In the genomic region with DNA sequence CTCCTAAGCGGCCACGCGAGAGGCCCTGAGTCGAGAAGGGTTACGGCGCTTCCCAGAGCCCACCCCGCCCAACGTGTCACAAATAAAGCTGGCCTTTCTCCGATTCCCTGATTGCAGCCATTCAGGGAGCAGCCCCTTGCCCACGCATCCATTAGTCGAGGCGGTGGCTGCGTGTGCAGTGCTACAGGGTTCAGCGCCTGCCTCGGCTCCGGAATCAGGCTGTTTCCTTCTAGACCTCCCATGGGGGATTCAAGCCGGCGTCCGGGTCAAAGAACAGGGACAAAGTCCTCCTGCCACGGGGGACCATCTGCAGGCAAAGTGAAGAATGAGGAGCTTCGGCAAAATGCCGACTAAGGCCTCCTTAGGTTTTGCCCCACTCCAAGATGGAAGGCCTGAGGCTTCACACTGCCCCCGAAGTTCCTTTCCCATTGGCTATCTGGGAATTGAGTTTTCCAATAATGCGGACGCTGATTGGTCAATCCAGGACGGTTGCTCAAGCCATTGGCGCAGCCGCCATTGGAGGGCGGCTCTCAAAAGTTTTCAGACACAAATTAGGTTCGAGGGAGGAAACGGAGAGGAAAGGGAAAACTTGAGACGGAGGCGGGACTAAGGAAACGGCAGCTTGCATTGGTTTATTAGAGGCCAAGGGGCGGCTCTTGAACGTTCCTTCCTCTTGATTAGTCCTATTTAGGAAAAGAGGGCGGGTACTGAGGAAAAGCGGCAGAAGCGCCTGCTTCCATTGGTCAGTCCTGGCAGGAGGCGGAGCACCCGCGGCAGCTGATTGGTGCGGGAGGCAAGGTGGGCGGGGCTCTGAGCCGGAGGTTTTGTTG, we compare ENCODE assay signal across 1 cellular context.
TF ChIP-seq lines count a peak whose summit lies in the region.

No MANE protein-coding gene starts in this region.

TF ChIP-seq in HepG2, 621 proteins besides CTCF, POLR2A, EP300 and RAD21 (continued from another document and continues in another):
- TF ChIP-seq, protein P1, sequence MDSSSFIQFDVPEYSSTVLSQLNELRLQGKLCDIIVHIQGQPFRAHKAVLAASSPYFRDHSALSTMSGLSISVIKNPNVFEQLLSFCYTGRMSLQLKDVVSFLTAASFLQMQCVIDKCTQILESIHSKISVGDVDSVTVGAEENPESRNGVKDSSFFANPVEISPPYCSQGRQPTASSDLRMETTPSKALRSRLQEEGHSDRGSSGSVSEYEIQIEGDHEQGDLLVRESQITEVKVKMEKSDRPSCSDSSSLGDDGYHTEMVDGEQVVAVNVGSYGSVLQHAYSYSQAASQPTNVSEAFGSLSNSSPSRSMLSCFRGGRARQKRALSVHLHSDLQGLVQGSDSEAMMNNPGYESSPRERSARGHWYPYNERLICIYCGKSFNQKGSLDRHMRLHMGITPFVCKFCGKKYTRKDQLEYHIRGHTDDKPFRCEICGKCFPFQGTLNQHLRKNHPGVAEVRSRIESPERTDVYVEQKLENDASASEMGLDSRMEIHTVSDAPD (CRISPR knock-in tag; IDR thresholded peaks at IDR 0.05): no peak
- TF ChIP-seq RFX1 (IDR thresholded peaks at IDR 0.05) (peak; percentile 78; the same call in 1 of the 2 replicates), ETV5 (CRISPR knock-in tag; IDR thresholded peaks at IDR 0.05; ENCODE audit: borderline replicate concordance) (peak; percentile 46; the same call in 1 of the 2 replicates), ZNF713 (CRISPR knock-in tag; IDR thresholded peaks at IDR 0.05) (peak; percentile 83; the same call in 1 of the 2 replicates), ZNF224 (CRISPR knock-in tag; IDR thresholded peaks at IDR 0.05) (0 out of 2 replicates have a peak, but pooled peaks have one; percentile 51), ZBTB38 (CRISPR knock-in tag; IDR thresholded peaks at IDR 0.05) (peak; percentile 89; the same call in 1 of the 2 replicates), ZNF788 (CRISPR knock-in tag; IDR thresholded peaks at IDR 0.05; ENCODE audit: borderline replicate concordance) (peak; percentile 44; the same call in 1 of the 2 replicates), ZNF317 (CRISPR knock-in tag; IDR thresholded peaks at IDR 0.05) (0 out of 2 replicates have a peak, but pooled peaks have one; percentile 22), ISX (CRISPR knock-in tag; conservative IDR thresholded peaks at IDR 0.05) (no peak), ZNF3 (CRISPR knock-in tag; IDR thresholded peaks at IDR 0.05) (no peak), HES4 (CRISPR knock-in tag; IDR thresholded peaks at IDR 0.05; ENCODE audit: borderline replicate concordance) (0 out of 2 replicates have a peak, but pooled peaks have one; percentile 45), ZNF326 (CRISPR knock-in tag; IDR thresholded peaks at IDR 0.05; ENCODE audit: borderline replicate concordance) (no peak), EZH2 (conservative IDR thresholded peaks at IDR 0.05; ENCODE audit: low read depth, low read length) (no peak), PITX1 (CRISPR knock-in tag; IDR thresholded peaks at IDR 0.05) (no peak), SKI (IDR thresholded peaks at IDR 0.05; ENCODE audit: partially characterized antibody) (peak; percentile 5), NKX3-1 (CRISPR knock-in tag; IDR thresholded peaks at IDR 0.05) (no peak; the same call in 1 of the 2 replicates), SIN3B (IDR thresholded peaks at IDR 0.05; ENCODE audit: low read length) (0 out of 2 replicates have a peak, but pooled peaks have one; percentile 20), TEAD2 (CRISPR knock-in tag; IDR thresholded peaks at IDR 0.05) (no peak), ZNF572 (CRISPR knock-in tag; IDR thresholded peaks at IDR 0.05) (no peak), RFXAP (CRISPR knock-in tag; IDR thresholded peaks at IDR 0.05; ENCODE audit: borderline replicate concordance) (peak; percentile 69; the same call in 1 of the 2 replicates), ZNF567 (CRISPR knock-in tag; IDR thresholded peaks at IDR 0.05; ENCODE audit: borderline replicate concordance) (peak; percentile 80; the same call in 1 of the 2 replicates), TAF15 (IDR thresholded peaks at IDR 0.05; ENCODE audit: low read depth, low read length, poor library complexity, severe bottlenecking) (no peak), HMG20A (CRISPR knock-in tag; IDR thresholded peaks at IDR 0.05; ENCODE audit: borderline replicate concordance) (no peak), ZFP82 (CRISPR knock-in tag; IDR thresholded peaks at IDR 0.05; ENCODE audit: borderline replicate concordance) (no peak), HNRNPL (IDR thresholded peaks at IDR 0.05; ENCODE audit: low read depth, low read length) (0 out of 2 replicates have a peak, but pooled peaks have one; percentile 45), ZNF225 (CRISPR knock-in tag; IDR thresholded peaks at IDR 0.05) (peak; percentile 88), ZNF737 (CRISPR knock-in tag; IDR thresholded peaks at IDR 0.05; ENCODE audit: borderline replicate concordance) (no peak), CENPT (CRISPR knock-in tag; IDR thresholded peaks at IDR 0.05; ENCODE audit: low read depth) (no peak), REXO4 (CRISPR knock-in tag; IDR thresholded peaks at IDR 0.05; ENCODE audit: borderline replicate concordance) (no peak), MZF1 (CRISPR knock-in tag; IDR thresholded peaks at IDR 0.05; ENCODE audit: borderline replicate concordance) (no peak), ZFP1 (CRISPR knock-in tag; IDR thresholded peaks at IDR 0.05) (0 out of 2 replicates have a peak, but pooled peaks have one; percentile 25), ZNF780A (CRISPR knock-in tag; IDR thresholded peaks at IDR 0.05) (no peak), ZNF562 (CRISPR knock-in tag; IDR thresholded peaks at IDR 0.05; ENCODE audit: borderline replicate concordance) (no peak), ZFP36L2 (CRISPR knock-in tag; IDR thresholded peaks at IDR 0.05) (no peak)
- TF ChIP-seq, protein P2, sequence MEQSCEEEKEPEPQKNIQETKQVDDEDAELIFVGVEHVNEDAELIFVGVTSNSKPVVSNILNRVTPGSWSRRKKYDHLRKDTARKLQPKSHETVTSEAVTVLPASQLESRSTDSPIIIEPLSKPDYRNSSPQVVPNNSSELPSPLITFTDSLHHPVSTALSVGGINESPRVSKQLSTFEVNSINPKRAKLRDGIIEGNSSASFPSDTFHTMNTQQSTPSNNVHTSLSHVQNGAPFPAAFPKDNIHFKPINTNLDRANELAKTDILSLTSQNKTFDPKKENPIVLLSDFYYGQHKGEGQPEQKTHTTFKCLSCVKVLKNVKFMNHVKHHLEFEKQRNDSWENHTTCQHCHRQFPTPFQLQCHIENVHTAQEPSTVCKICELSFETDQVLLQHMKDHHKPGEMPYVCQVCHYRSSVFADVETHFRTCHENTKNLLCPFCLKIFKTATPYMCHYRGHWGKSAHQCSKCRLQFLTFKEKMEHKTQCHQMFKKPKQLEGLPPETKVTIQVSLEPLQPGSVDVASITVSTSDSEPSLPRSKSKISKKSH (CRISPR knock-in tag; IDR thresholded peaks at IDR 0.05; ENCODE audit: borderline replicate concordance): peak; percentile 9; the same call in 1 of the 2 replicates
- TF ChIP-seq, protein P3, sequence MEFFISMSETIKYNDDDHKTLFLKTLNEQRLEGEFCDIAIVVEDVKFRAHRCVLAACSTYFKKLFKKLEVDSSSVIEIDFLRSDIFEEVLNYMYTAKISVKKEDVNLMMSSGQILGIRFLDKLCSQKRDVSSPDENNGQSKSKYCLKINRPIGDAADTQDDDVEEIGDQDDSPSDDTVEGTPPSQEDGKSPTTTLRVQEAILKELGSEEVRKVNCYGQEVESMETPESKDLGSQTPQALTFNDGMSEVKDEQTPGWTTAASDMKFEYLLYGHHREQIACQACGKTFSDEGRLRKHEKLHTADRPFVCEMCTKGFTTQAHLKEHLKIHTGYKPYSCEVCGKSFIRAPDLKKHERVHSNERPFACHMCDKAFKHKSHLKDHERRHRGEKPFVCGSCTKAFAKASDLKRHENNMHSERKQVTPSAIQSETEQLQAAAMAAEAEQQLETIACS (CRISPR knock-in tag; IDR thresholded peaks at IDR 0.05): no peak
- TF ChIP-seq, protein P4, sequence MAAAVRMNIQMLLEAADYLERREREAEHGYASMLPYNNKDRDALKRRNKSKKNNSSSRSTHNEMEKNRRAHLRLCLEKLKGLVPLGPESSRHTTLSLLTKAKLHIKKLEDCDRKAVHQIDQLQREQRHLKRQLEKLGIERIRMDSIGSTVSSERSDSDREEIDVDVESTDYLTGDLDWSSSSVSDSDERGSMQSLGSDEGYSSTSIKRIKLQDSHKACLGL (CRISPR knock-in tag; IDR thresholded peaks at IDR 0.05): 0 out of 2 replicates have a peak, but pooled peaks have one; percentile 0
- TF ChIP-seq, protein P5, sequence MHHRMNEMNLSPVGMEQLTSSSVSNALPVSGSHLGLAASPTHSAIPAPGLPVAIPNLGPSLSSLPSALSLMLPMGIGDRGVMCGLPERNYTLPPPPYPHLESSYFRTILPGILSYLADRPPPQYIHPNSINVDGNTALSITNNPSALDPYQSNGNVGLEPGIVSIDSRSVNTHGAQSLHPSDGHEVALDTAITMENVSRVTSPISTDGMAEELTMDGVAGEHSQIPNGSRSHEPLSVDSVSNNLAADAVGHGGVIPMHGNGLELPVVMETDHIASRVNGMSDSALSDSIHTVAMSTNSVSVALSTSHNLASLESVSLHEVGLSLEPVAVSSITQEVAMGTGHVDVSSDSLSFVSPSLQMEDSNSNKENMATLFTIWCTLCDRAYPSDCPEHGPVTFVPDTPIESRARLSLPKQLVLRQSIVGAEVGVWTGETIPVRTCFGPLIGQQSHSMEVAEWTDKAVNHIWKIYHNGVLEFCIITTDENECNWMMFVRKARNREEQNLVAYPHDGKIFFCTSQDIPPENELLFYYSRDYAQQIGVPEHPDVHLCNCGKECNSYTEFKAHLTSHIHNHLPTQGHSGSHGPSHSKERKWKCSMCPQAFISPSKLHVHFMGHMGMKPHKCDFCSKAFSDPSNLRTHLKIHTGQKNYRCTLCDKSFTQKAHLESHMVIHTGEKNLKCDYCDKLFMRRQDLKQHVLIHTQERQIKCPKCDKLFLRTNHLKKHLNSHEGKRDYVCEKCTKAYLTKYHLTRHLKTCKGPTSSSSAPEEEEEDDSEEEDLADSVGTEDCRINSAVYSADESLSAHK (CRISPR knock-in tag; IDR thresholded peaks at IDR 0.05; ENCODE audit: borderline replicate concordance): no peak
- TF ChIP-seq, protein P6, sequence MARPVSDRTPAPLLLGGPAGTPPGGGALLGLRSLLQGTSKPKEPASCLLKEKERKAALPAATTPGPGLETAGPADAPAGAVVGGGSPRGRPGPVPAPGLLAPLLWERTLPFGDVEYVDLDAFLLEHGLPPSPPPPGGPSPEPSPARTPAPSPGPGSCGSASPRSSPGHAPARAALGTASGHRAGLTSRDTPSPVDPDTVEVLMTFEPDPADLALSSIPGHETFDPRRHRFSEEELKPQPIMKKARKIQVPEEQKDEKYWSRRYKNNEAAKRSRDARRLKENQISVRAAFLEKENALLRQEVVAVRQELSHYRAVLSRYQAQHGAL (CRISPR knock-in tag; IDR thresholded peaks at IDR 0.05; ENCODE audit: not compliant biosample characterization): no peak
- TF ChIP-seq, protein P7, sequence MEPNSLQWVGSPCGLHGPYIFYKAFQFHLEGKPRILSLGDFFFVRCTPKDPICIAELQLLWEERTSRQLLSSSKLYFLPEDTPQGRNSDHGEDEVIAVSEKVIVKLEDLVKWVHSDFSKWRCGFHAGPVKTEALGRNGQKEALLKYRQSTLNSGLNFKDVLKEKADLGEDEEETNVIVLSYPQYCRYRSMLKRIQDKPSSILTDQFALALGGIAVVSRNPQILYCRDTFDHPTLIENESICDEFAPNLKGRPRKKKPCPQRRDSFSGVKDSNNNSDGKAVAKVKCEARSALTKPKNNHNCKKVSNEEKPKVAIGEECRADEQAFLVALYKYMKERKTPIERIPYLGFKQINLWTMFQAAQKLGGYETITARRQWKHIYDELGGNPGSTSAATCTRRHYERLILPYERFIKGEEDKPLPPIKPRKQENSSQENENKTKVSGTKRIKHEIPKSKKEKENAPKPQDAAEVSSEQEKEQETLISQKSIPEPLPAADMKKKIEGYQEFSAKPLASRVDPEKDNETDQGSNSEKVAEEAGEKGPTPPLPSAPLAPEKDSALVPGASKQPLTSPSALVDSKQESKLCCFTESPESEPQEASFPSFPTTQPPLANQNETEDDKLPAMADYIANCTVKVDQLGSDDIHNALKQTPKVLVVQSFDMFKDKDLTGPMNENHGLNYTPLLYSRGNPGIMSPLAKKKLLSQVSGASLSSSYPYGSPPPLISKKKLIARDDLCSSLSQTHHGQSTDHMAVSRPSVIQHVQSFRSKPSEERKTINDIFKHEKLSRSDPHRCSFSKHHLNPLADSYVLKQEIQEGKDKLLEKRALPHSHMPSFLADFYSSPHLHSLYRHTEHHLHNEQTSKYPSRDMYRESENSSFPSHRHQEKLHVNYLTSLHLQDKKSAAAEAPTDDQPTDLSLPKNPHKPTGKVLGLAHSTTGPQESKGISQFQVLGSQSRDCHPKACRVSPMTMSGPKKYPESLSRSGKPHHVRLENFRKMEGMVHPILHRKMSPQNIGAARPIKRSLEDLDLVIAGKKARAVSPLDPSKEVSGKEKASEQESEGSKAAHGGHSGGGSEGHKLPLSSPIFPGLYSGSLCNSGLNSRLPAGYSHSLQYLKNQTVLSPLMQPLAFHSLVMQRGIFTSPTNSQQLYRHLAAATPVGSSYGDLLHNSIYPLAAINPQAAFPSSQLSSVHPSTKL (CRISPR knock-in tag; IDR thresholded peaks at IDR 0.05): peak; percentile 16; the same call in 1 of the 2 replicates
